ENCODE assay signal across 9 cellular contexts in the genomic region with DNA sequence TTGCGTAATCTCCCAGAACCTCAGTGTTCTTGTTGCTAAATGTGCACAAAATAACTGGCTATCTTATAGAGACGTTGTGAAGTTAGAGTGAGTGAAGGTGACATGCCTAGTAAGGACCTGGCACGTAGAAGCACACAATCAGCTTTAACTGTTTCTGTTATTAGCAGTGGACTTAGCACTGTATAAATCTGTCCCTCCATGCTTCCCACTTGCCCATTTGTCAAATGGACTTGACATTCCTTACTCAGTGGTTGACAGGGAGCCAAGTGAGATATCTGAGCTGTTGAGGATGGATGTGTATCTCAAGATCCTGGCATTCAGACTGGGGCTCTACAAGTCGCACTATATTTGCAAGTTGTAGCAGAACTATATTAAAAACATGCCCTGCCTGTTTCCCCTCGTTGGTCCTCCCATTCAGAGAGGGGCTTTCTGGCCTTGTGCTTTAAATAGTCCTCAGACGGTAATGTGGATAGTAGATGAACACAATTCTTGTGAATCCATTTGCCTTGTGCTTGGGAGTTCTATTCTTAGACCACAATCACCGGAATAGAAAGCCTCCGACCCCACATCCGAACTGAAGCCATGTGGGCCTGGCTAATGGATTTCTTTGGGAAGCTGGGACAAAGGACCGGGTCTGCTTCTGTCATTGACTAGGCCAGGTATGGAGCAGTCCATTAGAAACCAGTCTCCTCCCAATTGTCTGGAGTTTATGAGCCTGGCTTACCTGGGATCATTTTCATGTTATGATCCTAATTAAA. TPM values are rescaled to one million over a fixed set of nuclear protein-coding genes. Genes with fewer than 3 reads are reported as not detected.
DNase-seq lines count a peak whose midpoint lies in the region; ATAC-seq and TF ChIP-seq lines count a peak whose summit lies in the region.
"Not testable (repeated sequence)": the region's sequence is repeated elsewhere in the genome, so short reads cannot be mapped to it uniquely, and the experiment has no call there.
"Had no signal": no experiment of that assay in that cellular context is flagged by ENCODE, and none has a peak within 500 bp of the region (broad histone marks: within the 10 kb centered on the region; RNA-seq: fewer than 3 reads in every experiment).

No MANE protein-coding gene starts in this region.

- H3K27me3 ChIP-seq in cardiac muscle cell; heart right ventricle; right lobe of liver; psoas muscle (ENCODE audit: insufficient read depth in 3 of 3, low read length in 2 of 3): not testable (repeated sequence)

- H3K36me3 ChIP-seq in cardiac muscle cell; heart right ventricle; right lobe of liver; psoas muscle (ENCODE audit: insufficient read depth in 1 of 2, low read depth in 1 of 2): not testable (repeated sequence)

- H3K27ac ChIP-seq in cardiac muscle cell: peak overlapping the region; percentile 86
- not testable (repeated sequence) for H3K27ac ChIP-seq in heart right ventricle, right lobe of liver, psoas muscle

- DNase-seq in Right ventricle myocardium inferior (ENCODE audit: missing footprints); cardiac muscle cell (ENCODE audit: low read depth in 1 of 2, low spot score in 1 of 2); heart right ventricle; left ventricle myocardium superior; left colon; right lobe of liver; psoas muscle: not testable (repeated sequence)

- not testable (repeated sequence) for H3K4me1 ChIP-seq in cardiac muscle cell (ENCODE audit: low read depth); heart right ventricle; right lobe of liver; psoas muscle

- not testable (repeated sequence) for TF ChIP-seq POLR2A in right lobe of liver (IDR thresholded peaks at IDR 0.05)

- ATAC-seq in SK-N-SH treated with all-trans-retinoic acid at 6 μM for 48 hours: peak; percentile 72
- ATAC-seq in Right ventricle myocardium inferior: peak; percentile 40
- peak; percentile 71 to 90 (median 84) for ATAC-seq in heart right ventricle
- ATAC-seq in left ventricle myocardium superior: peak; percentile 71
- peak; percentile 59 for ATAC-seq in left colon
- ATAC-seq in right lobe of liver: peak; percentile 54 to 74 (median 64)
- ATAC-seq in psoas muscle: peak; percentile 27 to 53 (median 48)

- intact Hi-C loops in Right ventricle myocardium inferior (cut with DNase I); heart right ventricle (cut with DNase I); left ventricle myocardium superior (cut with micrococcal nuclease); left colon (cut with DNase I, micrococcal nuclease); right lobe of liver (cut with DNase I); psoas muscle (cut with DNase I): not testable (repeated sequence)

- not testable (repeated sequence) for TF ChIP-seq CTCF in cardiac muscle cell (IDR thresholded peaks at IDR 0.05; ENCODE audit: low read depth, low read length); heart right ventricle (IDR thresholded peaks at IDR 0.05); right lobe of liver (IDR thresholded peaks at IDR 0.05); psoas muscle (IDR thresholded peaks at IDR 0.05)

- H3K4me3 ChIP-seq in cardiac muscle cell, heart right ventricle, right lobe of liver, psoas muscle: not testable (repeated sequence)

- WGBS in heart right ventricle, 2 donors: no CpG with 5 or more reads among the region's 10 CpGs
- no CpG with 5 or more reads among the region's 10 CpGs for WGBS in right lobe of liver (ENCODE audit: insufficient coverage, low coverage, low lambda C conversion rate, missing lambda C conversion rate)
- WGBS in psoas muscle, 3 donors: no CpG with 5 or more reads among the region's 10 CpGs

- H3K9me3 ChIP-seq in cardiac muscle cell (ENCODE audit: low read depth); heart right ventricle; right lobe of liver; psoas muscle: not testable (repeated sequence)

RNA-seq across cellular contexts. Expression of a gene that starts 43.0 kb away (rescaled TPM):
- total RNA-seq in Right ventricle myocardium inferior (20.7 TPM), cardiac muscle cell (58.7 and 81.0 TPM in 2 replicates), heart right ventricle (10 to 100 TPM; 10.4 to 24.1 (median 15.5) TPM), left ventricle myocardium superior (19.6 TPM), left colon (10 to 100 TPM; 13.1 to 15.0 TPM), right lobe of liver (10 to 100 TPM in 5 of 6 experiments, 1 to 10 TPM in 1; 9.8 to 20.0 (median 15.3) TPM), psoas muscle (10 to 100 TPM in 1 of 4 donors, 1 to 10 TPM in 3; 8.9 to 13.8 (median 9.6) TPM)
- polyA plus RNA-seq in cardiac muscle cell (43.2 and 56.3 TPM in 2 replicates), heart right ventricle (10 to 100 TPM in 1 of 2 donors, 1 to 10 TPM in 1; 7.6 to 13.2 TPM), psoas muscle (1 to 10 TPM; 3.1 to 3.9 (median 3.5) TPM)

RNA-seq across cellular contexts. Expression of a gene that starts 43.7 kb away (rescaled TPM):
- total RNA-seq in Right ventricle myocardium inferior: 1.6 TPM
- total RNA-seq in cardiac muscle cell: 2.8 and 9.6 TPM in 2 replicates
- 3.4 and 17.6 TPM in 2 replicates for polyA plus RNA-seq in cardiac muscle cell
- total RNA-seq in heart right ventricle: 1 to 10 TPM in 5 of 10 donors, under 1 TPM in 2, not detected in 3; 0.38 to 2.9 (median 1.5) TPM
- 1 to 10 TPM in 1 of 2 donors, under 1 TPM in 1; 0.88 to 1.3 TPM for polyA plus RNA-seq in heart right ventricle
- 1.5 TPM for total RNA-seq in left ventricle myocardium superior
- total RNA-seq in left colon: 1 to 10 TPM; 1.9 to 2.5 TPM
- total RNA-seq in right lobe of liver: 1 to 10 TPM in 2 of 6 experiments, under 1 TPM in 3, not detected in 1; 0.57 to 1.4 (median 0.95) TPM
- total RNA-seq in psoas muscle: under 1 TPM in 3 of 4 donors, not detected in 1; 0.56 to 0.92 (median 0.91) TPM
- polyA plus RNA-seq in psoas muscle: under 1 TPM; 0.11 to 0.44 (median 0.18) TPM
- total RNA-seq: CD8-positive, alpha-beta T cell had no signal
